22 cellular contexts compared by ENCODE assay signal in the genomic region with DNA sequence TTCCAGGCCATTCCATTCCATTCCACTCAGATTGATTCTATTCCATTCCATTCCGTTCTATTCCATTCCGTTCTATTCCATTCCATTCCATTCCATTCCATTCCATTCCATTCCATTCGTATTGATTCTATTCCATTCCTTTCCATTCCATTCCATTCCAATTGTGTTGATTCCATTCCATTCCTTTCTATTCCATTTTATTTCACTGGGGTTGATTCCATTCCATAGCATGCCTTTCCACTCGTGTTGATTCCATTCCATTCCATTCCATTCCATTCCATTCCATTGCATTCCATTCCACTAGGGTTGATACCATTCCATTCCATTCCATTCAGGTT.
DNase-seq lines count a peak whose midpoint lies in the region; ATAC-seq and TF ChIP-seq lines count a peak whose summit lies in the region.
"Had no signal": no experiment of that assay in that cellular context is flagged by ENCODE, and none has a peak within 500 bp of the region (broad histone marks: within the 10 kb centered on the region; RNA-seq: fewer than 3 reads in every experiment).

No MANE protein-coding gene starts in this region.

- no peak overlapping the region for H3K27ac ChIP-seq in sigmoid colon
- H3K27ac ChIP-seq: coronary artery, left lung, psoas muscle, tibial nerve had no signal

- no peak for TF ChIP-seq CTCF in NB4 (IDR thresholded peaks at IDR 0.05; ENCODE audit: low read depth, low read length)
- TF ChIP-seq CTCF in sigmoid colon (IDR thresholded peaks at IDR 0.05) = no peak

- H3K27me3 ChIP-seq in sigmoid colon = no peaks in the 10 kb centered on the region
- H3K27me3 ChIP-seq: BE2C, left lung, tibial nerve had no signal

- H3K4me3 ChIP-seq in NB4 (ENCODE audit: low read depth, low read length) (no peak overlapping the region), sigmoid colon (no peak overlapping the region)
- H3K4me3 ChIP-seq: coronary artery, left lung, psoas muscle, smooth muscle cell, tibial nerve had no signal

- no peaks in the 10 kb centered on the region for H3K4me1 ChIP-seq in sigmoid colon
- H3K4me1 ChIP-seq: BE2C, left lung, psoas muscle, tibial nerve had no signal

- WGBS in sigmoid colon, 2 donors = 71 to 77% methylated on average over 4 of the region's 4 CpGs

- H3K9me3 ChIP-seq in sigmoid colon = peaks cover 10 to 18% (median 11%) of the 10 kb centered on the region in 4 donors
- H3K9me3 ChIP-seq: BE2C had no signal

- H3K36me3 ChIP-seq in sigmoid colon = no peaks in the 10 kb centered on the region
- H3K36me3 ChIP-seq: BE2C, left lung, tibial nerve had no signal

- no peak for TF ChIP-seq POLR2A in NB4 (IDR thresholded peaks at IDR 0.05; ENCODE audit: extremely low read depth, insufficient read length)
- TF ChIP-seq POLR2A in sigmoid colon (IDR thresholded peaks at IDR 0.05) = no peak

- no peak for TF ChIP-seq EP300 in sigmoid colon (IDR thresholded peaks at IDR 0.05)

- DNase-seq in NB4 (ENCODE audit: low read depth) = peak; percentile 47
- DNase-seq in dermis microvascular lymphatic vessel endothelial cell (ENCODE audit: low read depth in 2 of 2) = peak; percentile 39 to 41
- peak; percentile 39 for DNase-seq in glomerular visceral epithelial cell (ENCODE audit: extremely low spot score)
- no peak for DNase-seq in sigmoid colon
- DNase-seq in ACHN = no peak
- no peak for DNase-seq in DMS153 treated with DMSO at 0.1 percent for 48 hours (lab: John Stamatoyannopoulos, UW; ENCODE audit: unreplicated experiment)
- DNase-seq: activated CD4-positive, alpha-beta T cell treated with anti-CD3 and anti-CD28 coated beads, Interleukin-2, amount 10 ng/mL, durations not matched to agents 24 days and 14 days; activated CD8-positive, alpha-beta memory T cell treated with anti-CD3 and anti-CD28 coated beads, Interleukin-2, amount 10 ng/mL, durations not matched to agents 7 days and 5 days; BE2C; GOT3; left lung; NCI-H187; NCI-H2227 treated with DMSO at 0.1 percent for 48 hours; NCI-H82; psoas muscle; SIG-M5; stimulated activated CD4-positive, alpha-beta T cell treated with anti-CD3 and anti-CD28 coated beads, Interleukin-2, amount 100 ng/mL, for 48 hours; T-helper 17 cell had no signal

- intact Hi-C loops in sigmoid colon (cut with DNase I) = no loop called here

- in situ Hi-C loops in ACHN (cut with HindIII; ENCODE audit: low pct_ligation_motif_present, low pct_unique_long_range_greater_than_20kb, low sequenced_read_pairs) = no loop called here

- no peak for ATAC-seq in GM21723 (IDR thresholded peaks at IDR 0.05; ENCODE audit: unreplicated experiment)

Comparison
In these comparisons a context has a peak if more than half of its experiments do, and no peak if none do; other contexts are left out.
1. DNase-seq: peak in NB4 (single experiment), dermis microvascular lymphatic vessel endothelial cell (2 of 2) and glomerular visceral epithelial cell (single experiment); none in sigmoid colon (single experiment), ACHN (single experiment) and DMS153 treated with DMSO at 0.1 percent for 48 hours (single experiment).